13 cellular contexts compared by ENCODE assay signal in genomic region chr4:173527103-173527876, GRCh38. TPM values are rescaled to one million over a fixed set of nuclear protein-coding genes. Genes with fewer than 3 reads are reported as not detected.
DNase-seq lines count a peak whose midpoint lies in the region; TF ChIP-seq lines count a peak whose summit lies in the region.
"Had no signal": no experiment of that assay in that cellular context is flagged by ENCODE, and none has a peak within 500 bp of the region (broad histone marks: within the 10 kb centered on the region; RNA-seq: fewer than 3 reads in every experiment).

No MANE protein-coding gene starts in this region.

- H3K9me3 ChIP-seq in adipocyte (ENCODE audit: control insufficient read depth, low read length), result no peaks in the 10 kb centered on the region
- H3K9me3 ChIP-seq in testis, result no peaks in the 10 kb centered on the region
- H3K9me3 ChIP-seq: upper lobe of right lung had no signal

- no peak for TF ChIP-seq CTCF in testis (IDR thresholded peaks at IDR 0.05)

- peaks cover 32% of the 10 kb centered on the region for H3K4me1 ChIP-seq in adipocyte (ENCODE audit: control insufficient read depth, insufficient read depth, low read length)
- peaks cover 6% of the 10 kb centered on the region for H3K4me1 ChIP-seq in testis

- peaks cover 15% of the 10 kb centered on the region for H3K4me1 Mint-ChIP-seq in activated CD4-positive, alpha-beta T cell treated with anti-CD3 and anti-CD28 coated beads, Interleukin-2, amount 10 ng/mL, durations not matched to agents 7 days and 5 days

- no peaks in the 10 kb centered on the region for H3K27me3 ChIP-seq in adipocyte (replicated peaks; ENCODE audit: control insufficient read depth, insufficient read depth, low read length)
- no peaks in the 10 kb centered on the region for H3K27me3 ChIP-seq in testis

- peaks cover 13% of the 10 kb centered on the region for H3K9me3 Mint-ChIP-seq in activated CD4-positive, alpha-beta T cell treated with anti-CD3 and anti-CD28 coated beads, Interleukin-2, amount 10 ng/mL, durations not matched to agents 7 days and 5 days

- H3K9ac ChIP-seq in adipocyte (ENCODE audit: low read length), result peak overlapping the region; percentile 98

- POLR2A ChIA-PET in activated CD4-positive, alpha-beta T cell treated with anti-CD3 and anti-CD28 coated beads, Interleukin-2, amount 10 ng/mL, durations not matched to agents 7 days and 5 days (lab: Charles Lee), result no interaction called here

- H3K4me3 ChIP-seq in adipocyte (ENCODE audit: low read length), result peak overlapping the region; percentile 95
- H3K4me3 ChIP-seq in testis, result peak overlapping the region; percentile 68 to 70
- H3K4me3 ChIP-seq: SJSA1, upper lobe of right lung had no signal

- DNase-seq in activated CD4-positive, alpha-beta T cell treated with anti-CD3 and anti-CD28 coated beads, Interleukin-2, amount 10 ng/mL, durations not matched to agents 7 days and 5 days, result no peak
- DNase-seq in activated CD4-positive, alpha-beta T cell treated with anti-CD3 and anti-CD28 coated beads, Interleukin-2, amount 50 U/mL, for 48 hours, result no peak
- DNase-seq in adipocyte (ENCODE audit: low read depth) (peak; percentile 67), islet precursor cell (peak; percentile 74), testis (no peak), NCI-H1436 treated with DMSO at 0.1 percent for 48 hours (lab: John Stamatoyannopoulos, UW) (no peak), pons (ENCODE audit: low spot score) (no peak)
- DNase-seq in stimulated activated CD4-positive, alpha-beta T cell treated with anti-CD3 and anti-CD28 coated beads, Interleukin-4, amount 100 ng/mL, for 4 hours, result no peak
- DNase-seq: AML-193, left colon, NCI-H2107, upper lobe of right lung had no signal

- peak overlapping the region; percentile 47 for H3K4me3 Mint-ChIP-seq in activated CD4-positive, alpha-beta T cell treated with anti-CD3 and anti-CD28 coated beads, Interleukin-2, amount 10 ng/mL, durations not matched to agents 7 days and 5 days

- no peak for TF ChIP-seq POLR2A in testis (IDR thresholded peaks at IDR 0.05)

- 15 to 19% methylated on average over 42 of the region's 42 CpGs for WGBS in testis, 2 donors

- peaks cover 9% of the 10 kb centered on the region for H3K36me3 ChIP-seq in adipocyte (ENCODE audit: control insufficient read depth, insufficient read depth, low read length, severe bottlenecking)
- no peaks in the 10 kb centered on the region for H3K36me3 ChIP-seq in testis (ENCODE audit: low read depth, missing control alignments)
- H3K36me3 ChIP-seq: SJSA1, upper lobe of right lung had no signal

- peak overlapping the region; percentile 78 to 91 for H3K27ac ChIP-seq in testis
- H3K27ac ChIP-seq: SJSA1, upper lobe of right lung had no signal

- peaks cover 85% of the 10 kb centered on the region for H3K27me3 Mint-ChIP-seq in activated CD4-positive, alpha-beta T cell treated with anti-CD3 and anti-CD28 coated beads, Interleukin-2, amount 10 ng/mL, durations not matched to agents 7 days and 5 days

- intact Hi-C loops in testis (cut with DNase I; ENCODE audit: low total_unique reads), result no loop called here

- CTCF ChIA-PET in activated CD4-positive, alpha-beta T cell treated with anti-CD3 and anti-CD28 coated beads, Interleukin-2, amount 10 ng/mL, durations not matched to agents 7 days and 5 days (lab: Charles Lee), result interaction anchor here (0.9 to 1.3 kb wide), 3 partner anchors 16 to 693 kb away, joined by 3 to 4 read pairs (median 3); no protein-coding TSS in a partner anchor

- peaks cover 15% of the 10 kb centered on the region for H3K36me3 Mint-ChIP-seq in activated CD4-positive, alpha-beta T cell treated with anti-CD3 and anti-CD28 coated beads, Interleukin-2, amount 10 ng/mL, durations not matched to agents 7 days and 5 days (ENCODE audit: low read depth)

- peak overlapping the region; percentile 79 for H3K27ac Mint-ChIP-seq in activated CD4-positive, alpha-beta T cell treated with anti-CD3 and anti-CD28 coated beads, Interleukin-2, amount 10 ng/mL, durations not matched to agents 7 days and 5 days

RNA-seq across cellular contexts. Expression of gene HAND2, which starts 2.7 kb away (rescaled TPM):
- total RNA-seq in activated CD4-positive, alpha-beta T cell treated with anti-CD3 and anti-CD28 coated beads, Interleukin-2, amount 10 ng/mL, durations not matched to agents 7 days and 5 days, result not detected
- total RNA-seq in testis, result 10 to 100 TPM in 1 of 2 donors, 1 to 10 TPM in 1; 9.4 to 12.3 TPM
- 3.5 TPM for polyA plus RNA-seq in testis (ENCODE audit: insufficient read depth, low read depth, low replicate concordance)
- total RNA-seq: SJSA1, upper lobe of right lung had no signal

Comparison
In these comparisons a context has a peak if more than half of its experiments do, and no peak if none do; other contexts are left out.
1. DNase-seq: peak in adipocyte (single experiment) and islet precursor cell (single experiment); none in activated CD4-positive, alpha-beta T cell treated with anti-CD3 and anti-CD28 coated beads, Interleukin-2, amount 10 ng/mL, durations not matched to agents 7 days and 5 days (single experiment), activated CD4-positive, alpha-beta T cell treated with anti-CD3 and anti-CD28 coated beads, Interleukin-2, amount 50 U/mL, for 48 hours (0 of 2), testis (single experiment), NCI-H1436 treated with DMSO at 0.1 percent for 48 hours (single experiment), pons (single experiment) and stimulated activated CD4-positive, alpha-beta T cell treated with anti-CD3 and anti-CD28 coated beads, Interleukin-4, amount 100 ng/mL, for 4 hours (0 of 2).
2. RNA of gene HAND2, which starts 2.7 kb away (total RNA-seq): 9.4 to 12.3 TPM in testis; not detected in activated CD4-positive, alpha-beta T cell treated with anti-CD3 and anti-CD28 coated beads, Interleukin-2, amount 10 ng/mL, durations not matched to agents 7 days and 5 days; every median in the first group is over 10 times any median in the second.